Comparison of ENCODE assay signal across 10 cellular contexts in genomic region chr15:56929389-56929788, GRCh38. TPM values are rescaled to one million over a fixed set of nuclear protein-coding genes. Genes with fewer than 3 reads are reported as not detected.
A peak's percentile ranks its signal among the peaks of the same experiment; 100 is the strongest.
DNase-seq lines count a peak whose midpoint lies in the region; TF ChIP-seq lines count a peak whose summit lies in the region.
"Had no signal": no experiment of that assay in that cellular context is flagged by ENCODE, and none has a peak within 500 bp of the region (broad histone marks: within the 10 kb centered on the region; RNA-seq: fewer than 3 reads in every experiment).

No MANE protein-coding gene starts in this region.

- H2AFZ ChIP-seq in GM23248: no peak overlapping the region

- H3K9me3 ChIP-seq in GM23248 (ENCODE audit: low read depth) (no peaks in the 10 kb centered on the region), skeletal muscle satellite cell (replicated peaks; ENCODE audit: low read length) (no peaks in the 10 kb centered on the region)

- H3K4me3 ChIP-seq in GM23248 (no peak overlapping the region), NB4 (ENCODE audit: low read depth, low read length) (no peak overlapping the region), skeletal muscle satellite cell (ENCODE audit: low read length) (no peak overlapping the region)

- peak overlapping the region; percentile 11 for H3K4me2 ChIP-seq in GM23248 (ENCODE audit: unreplicated experiment)
- H3K4me2 ChIP-seq in skeletal muscle satellite cell (ENCODE audit: low read length): peak overlapping the region; percentile 20

- H3K9me2 ChIP-seq in GM23248 (ENCODE audit: insufficient read depth): no peaks in the 10 kb centered on the region

- TF ChIP-seq CTCF in NB4 (IDR thresholded peaks at IDR 0.05; ENCODE audit: low read depth, low read length): no peak

- no peaks in the 10 kb centered on the region for H3K27me3 ChIP-seq in GM23248 (replicated peaks; ENCODE audit: insufficient read depth)
- no peaks in the 10 kb centered on the region for H3K27me3 ChIP-seq in skeletal muscle satellite cell (ENCODE audit: control insufficient read depth, insufficient read depth, low read length)

- TF ChIP-seq POLR2A in NB4 (IDR thresholded peaks at IDR 0.05; ENCODE audit: extremely low read depth, insufficient read length): no peak

- H3K27ac ChIP-seq in GM23248: peak overlapping the region; percentile 12

- H3K9ac ChIP-seq in GM23248 (no peak overlapping the region), skeletal muscle satellite cell (ENCODE audit: low read depth, low read length) (no peak overlapping the region)

- H3K36me3 ChIP-seq in GM23248 (ENCODE audit: low read depth): peaks cover 5% of the 10 kb centered on the region; the same call in 1 of the 2 replicates
- H3K36me3 ChIP-seq in skeletal muscle satellite cell (ENCODE audit: insufficient read depth, low read length): peaks cover 12% of the 10 kb centered on the region

- in situ Hi-C loops in GM23248 (cut with MboI): no loop called here

- peaks cover 98% of the 10 kb centered on the region for H3K79me2 ChIP-seq in GM23248 (ENCODE audit: insufficient read depth)

- DNase-seq in GM23248 (peak; percentile 74), NB4 (ENCODE audit: low read depth) (peak; percentile 31), dermis blood vessel endothelial cell (peak; percentile 9), NCI-H1436 treated with DMSO at 0.1 percent for 48 hours (lab: John Stamatoyannopoulos, UW) (no peak), hypothalamus (lab: John Stamatoyannopoulos, UW) (no peak), NCI-H1092 treated with DMSO at 0.1 percent for 48 hours (lab: John Stamatoyannopoulos, UW) (no peak), DMS 273 treated with DMSO at 0.1 percent for 48 hours (lab: John Stamatoyannopoulos, UW) (no peak)
- DNase-seq: KG1, NCI-H446 had no signal

- peaks cover 27% of the 10 kb centered on the region for H3F3A ChIP-seq in GM23248 (ENCODE audit: insufficient read depth)

- H4K20me1 ChIP-seq in GM23248 (ENCODE audit: insufficient read depth): peaks cover 18% of the 10 kb centered on the region; the same call in 1 of the 2 replicates

- H3K4me1 ChIP-seq in GM23248 (ENCODE audit: insufficient read depth) (peaks cover 34% of the 10 kb centered on the region), skeletal muscle satellite cell (ENCODE audit: control insufficient read depth, insufficient read depth, low read length) (peaks cover 42% of the 10 kb centered on the region)

RNA-seq across cellular contexts. Expression of gene TCF12, which starts 10.9 kb away (rescaled TPM):
- 58.6 and 63.5 TPM in 2 replicates for total RNA-seq in GM23248 (2014; rRNA removed; shearing (Covaris generic))
- polyA plus RNA-seq in GM23248 (2016; fragmentation: Nextera tagmentation; extraction: Ambion mirVana): 46.3 and 53.6 TPM in 2 replicates
- total RNA-seq in dermis blood vessel endothelial cell: 78.5 and 111 TPM in 2 replicates
- 31.5 and 40.8 TPM in 2 replicates for total RNA-seq in skeletal muscle satellite cell (2012; rRNA removed)

Comparison
In these comparisons a context has a peak if more than half of its experiments do, and no peak if none do; other contexts are left out.
1. DNase-seq: peak in GM23248 (single experiment), NB4 (single experiment) and dermis blood vessel endothelial cell (single experiment); none in NCI-H1436 treated with DMSO at 0.1 percent for 48 hours (single experiment), hypothalamus (0 of 51), NCI-H1092 treated with DMSO at 0.1 percent for 48 hours (single experiment) and DMS 273 treated with DMSO at 0.1 percent for 48 hours (single experiment).